Comparison of ENCODE assay signal across 12 cellular contexts in the genomic region with DNA sequence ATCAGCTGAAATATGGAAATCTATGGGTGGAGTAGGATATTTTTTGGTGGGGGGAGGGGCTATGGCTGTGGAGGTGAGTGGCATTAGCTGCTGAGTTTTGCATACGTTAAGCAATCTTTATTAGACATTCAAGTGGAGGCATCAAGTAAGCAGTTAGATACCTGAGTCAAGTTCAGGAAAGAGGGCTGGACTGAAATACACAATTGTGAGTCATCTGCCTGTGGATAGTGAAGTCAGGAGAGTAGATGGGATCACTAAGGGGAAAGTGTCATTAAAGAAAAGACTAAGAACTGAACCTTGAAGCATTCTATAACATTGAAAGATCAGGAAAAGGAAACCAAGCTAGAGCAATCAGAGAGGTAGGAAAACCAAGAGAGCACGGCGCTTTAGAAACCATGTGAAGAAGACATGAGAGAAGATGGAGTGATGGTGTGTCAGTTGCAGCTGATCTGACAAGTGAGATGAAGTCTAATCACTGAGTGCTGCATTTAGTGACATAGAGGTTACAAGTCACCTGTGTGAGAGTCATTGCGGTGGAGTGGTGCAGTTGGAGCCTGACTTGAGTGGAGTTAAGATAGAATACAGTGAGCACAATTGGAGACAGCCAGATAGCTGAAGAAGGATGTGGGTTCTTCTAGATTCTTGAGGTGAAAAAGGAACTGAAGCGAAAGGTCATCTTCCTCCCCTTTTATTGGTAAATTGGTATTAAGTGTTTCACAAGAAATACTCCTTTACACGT.
DNase-seq lines count a peak whose midpoint lies in the region; ATAC-seq, FAIRE-seq and TF ChIP-seq lines count a peak whose summit lies in the region.
"Had no signal": no experiment of that assay in that cellular context is flagged by ENCODE, and none has a peak within 500 bp of the region (broad histone marks: within the 10 kb centered on the region; RNA-seq: fewer than 3 reads in every experiment).

No MANE protein-coding gene starts in this region.

- H3K9me3 ChIP-seq in small intestine (ENCODE audit: control insufficient read depth, low read depth), result no peaks in the 10 kb centered on the region
- H3K9me3 ChIP-seq in gastroesophageal sphincter, result no peaks in the 10 kb centered on the region
- H3K9me3 ChIP-seq: A549, suprapubic skin had no signal

- TF ChIP-seq EP300 in gastroesophageal sphincter (IDR thresholded peaks at IDR 0.05), result no peak

- H3K36me3 ChIP-seq in small intestine (ENCODE audit: control insufficient read depth in 2 of 2, insufficient read depth in 2 of 2, low read length in 2 of 2) (no peaks in the 10 kb centered on the region), gastroesophageal sphincter (no peaks in the 10 kb centered on the region)
- H3K36me3 ChIP-seq: suprapubic skin had no signal

- H3K27ac ChIP-seq in small intestine (ENCODE audit: low read depth in 1 of 2, low read length in 1 of 2), result no peak overlapping the region
- no peak overlapping the region for H3K27ac ChIP-seq in gastroesophageal sphincter
- H3K27ac ChIP-seq: A549, suprapubic skin had no signal

- H3K36me3 Mint-ChIP-seq in activated CD4-positive, alpha-beta T cell treated with anti-CD3 and anti-CD28 coated beads for 36 hours (ENCODE audit: low read depth), result no peaks in the 10 kb centered on the region
- H3K36me3 Mint-ChIP-seq in activated CD4-positive, alpha-beta T cell treated with anti-CD3 and anti-CD28 coated beads, Interleukin-2, amount 10 ng/mL, durations not matched to agents 7 days and 5 days (ENCODE audit: low read depth), result no peaks in the 10 kb centered on the region
- H3K36me3 Mint-ChIP-seq in CD14-positive monocyte, result peaks cover under 1 to 4% of the 10 kb centered on the region in 2 donors

- peak; percentile 57 for ATAC-seq in activated CD4-positive, alpha-beta T cell treated with anti-CD3 and anti-CD28 coated beads for 36 hours
- ATAC-seq in HG02623 (IDR thresholded peaks at IDR 0.05; ENCODE audit: unreplicated experiment) (peak; percentile 83), HG03571 (IDR thresholded peaks at IDR 0.05; ENCODE audit: unreplicated experiment) (peak; percentile 84), gastroesophageal sphincter (no peak)
- ATAC-seq: A549 had no signal

- peak; percentile 14 for DNase-seq in activated CD4-positive, alpha-beta T cell treated with anti-CD3 and anti-CD28 coated beads for 36 hours
- no peak for DNase-seq in activated CD4-positive, alpha-beta T cell treated with anti-CD3 and anti-CD28 coated beads, Interleukin-2, amount 10 ng/mL, durations not matched to agents 7 days and 5 days
- peak; percentile 24 for DNase-seq in small intestine
- DNase-seq in stimulated activated CD4-positive, alpha-beta T cell treated with anti-CD3 and anti-CD28 coated beads, Interleukin-12 subunit alpha, Interleukin-12 subunit beta, amount 100 ng/mL, for 4 hours, result no peak
- DNase-seq in CD14-positive monocyte (ENCODE audit: low spot score), result no peak
- DNase-seq: NCI-H69, T1000 had no signal

- intact Hi-C loops in activated CD4-positive, alpha-beta T cell treated with anti-CD3 and anti-CD28 coated beads for 36 hours (cut with DNase I, micrococcal nuclease), result no loop called here
- intact Hi-C loops in CD14-positive monocyte (cut with micrococcal nuclease), result no loop called here

- TF ChIP-seq POLR2A in gastroesophageal sphincter (IDR thresholded peaks at IDR 0.05), result no peak

- POLR2A ChIA-PET in activated CD4-positive, alpha-beta T cell treated with anti-CD3 and anti-CD28 coated beads for 36 hours (lab: Charles Lee), result interaction anchor here (0.7 kb wide), 1 partner anchor 182 kb away, joined by 5 read pairs; no protein-coding TSS in a partner anchor
- POLR2A ChIA-PET in activated CD4-positive, alpha-beta T cell treated with anti-CD3 and anti-CD28 coated beads, Interleukin-2, amount 10 ng/mL, durations not matched to agents 7 days and 5 days (lab: Charles Lee), result no interaction called here

- no peak for FAIRE-seq in small intestine (lab: Jason Lieb, UNC)
- FAIRE-seq: A549 had no signal

- H3K9me3 Mint-ChIP-seq in activated CD4-positive, alpha-beta T cell treated with anti-CD3 and anti-CD28 coated beads for 36 hours (ENCODE audit: low read depth), result no peaks in the 10 kb centered on the region
- H3K9me3 Mint-ChIP-seq in activated CD4-positive, alpha-beta T cell treated with anti-CD3 and anti-CD28 coated beads, Interleukin-2, amount 10 ng/mL, durations not matched to agents 7 days and 5 days, result no peaks in the 10 kb centered on the region
- no peaks in the 10 kb centered on the region for H3K9me3 Mint-ChIP-seq in CD14-positive monocyte

- H3K4me1 ChIP-seq in small intestine (ENCODE audit: control insufficient read depth in 2 of 2, insufficient read depth in 1 of 2, low read depth in 1 of 2, low read length in 1 of 2) (no peaks in the 10 kb centered on the region), gastroesophageal sphincter (no peaks in the 10 kb centered on the region)
- H3K4me1 ChIP-seq: A549, suprapubic skin had no signal

- H3K27me3 ChIP-seq in small intestine (ENCODE audit: control insufficient read depth in 2 of 2, insufficient read depth in 2 of 2, low read length in 2 of 2) (no peaks in the 10 kb centered on the region), gastroesophageal sphincter (no peaks in the 10 kb centered on the region)
- H3K27me3 ChIP-seq: suprapubic skin had no signal

- TF ChIP-seq CTCF in CD14-positive monocyte (IDR thresholded peaks at IDR 0.05) (no peak), gastroesophageal sphincter (IDR thresholded peaks at IDR 0.05) (no peak)

- H3K4me3 ChIP-seq in small intestine (ENCODE audit: low read depth in 1 of 2, low read length in 2 of 2) (no peak overlapping the region), gastroesophageal sphincter (no peak overlapping the region)
- H3K4me3 ChIP-seq: A549, suprapubic skin had no signal

- H3K4me3 Mint-ChIP-seq in activated CD4-positive, alpha-beta T cell treated with anti-CD3 and anti-CD28 coated beads for 36 hours, result no peak overlapping the region
- H3K4me3 Mint-ChIP-seq in activated CD4-positive, alpha-beta T cell treated with anti-CD3 and anti-CD28 coated beads, Interleukin-2, amount 10 ng/mL, durations not matched to agents 7 days and 5 days, result no peak overlapping the region
- H3K4me3 Mint-ChIP-seq in CD14-positive monocyte, result no peak overlapping the region

- H3K4me1 Mint-ChIP-seq in activated CD4-positive, alpha-beta T cell treated with anti-CD3 and anti-CD28 coated beads for 36 hours, result peaks cover 3% of the 10 kb centered on the region
- peaks cover 7% of the 10 kb centered on the region for H3K4me1 Mint-ChIP-seq in activated CD4-positive, alpha-beta T cell treated with anti-CD3 and anti-CD28 coated beads, Interleukin-2, amount 10 ng/mL, durations not matched to agents 7 days and 5 days
- no peaks in the 10 kb centered on the region for H3K4me1 Mint-ChIP-seq in CD14-positive monocyte

- CTCF ChIA-PET in activated CD4-positive, alpha-beta T cell treated with anti-CD3 and anti-CD28 coated beads for 36 hours (lab: Charles Lee), result interaction anchor here (0.6 to 1.6 kb wide), 3 partner anchors 10 to 19 kb away, joined by 3 to 4 read pairs (median 4); no protein-coding TSS in a partner anchor
- CTCF ChIA-PET in activated CD4-positive, alpha-beta T cell treated with anti-CD3 and anti-CD28 coated beads, Interleukin-2, amount 10 ng/mL, durations not matched to agents 7 days and 5 days (lab: Charles Lee), result no interaction called here

- no peak overlapping the region for H3K27ac Mint-ChIP-seq in activated CD4-positive, alpha-beta T cell treated with anti-CD3 and anti-CD28 coated beads for 36 hours
- no peak overlapping the region for H3K27ac Mint-ChIP-seq in activated CD4-positive, alpha-beta T cell treated with anti-CD3 and anti-CD28 coated beads, Interleukin-2, amount 10 ng/mL, durations not matched to agents 7 days and 5 days
- H3K27ac Mint-ChIP-seq in CD14-positive monocyte, result no peak overlapping the region

- 81 to 84% (median 82%) methylated on average over 6 of the region's 6 CpGs for WGBS in small intestine, 3 donors
- WGBS in gastroesophageal sphincter (ENCODE audit: low coverage in 1 of 2), 2 donors, result 88 to 89% methylated on average over 4 to 6 of the region's 6 CpGs

- peaks cover 5% of the 10 kb centered on the region for H3K27me3 Mint-ChIP-seq in activated CD4-positive, alpha-beta T cell treated with anti-CD3 and anti-CD28 coated beads for 36 hours
- peaks cover 5% of the 10 kb centered on the region for H3K27me3 Mint-ChIP-seq in activated CD4-positive, alpha-beta T cell treated with anti-CD3 and anti-CD28 coated beads, Interleukin-2, amount 10 ng/mL, durations not matched to agents 7 days and 5 days
- peaks cover 0 to 1% (median 0%) of the 10 kb centered on the region in 3 donors for H3K27me3 Mint-ChIP-seq in CD14-positive monocyte (ENCODE audit: low read depth in 3 of 3)

Comparison
In these comparisons a context has a peak if more than half of its experiments do, and no peak if none do; other contexts are left out.
1. DNase-seq: peak in activated CD4-positive, alpha-beta T cell treated with anti-CD3 and anti-CD28 coated beads for 36 hours (single experiment) and small intestine (single experiment); none in activated CD4-positive, alpha-beta T cell treated with anti-CD3 and anti-CD28 coated beads, Interleukin-2, amount 10 ng/mL, durations not matched to agents 7 days and 5 days (single experiment), stimulated activated CD4-positive, alpha-beta T cell treated with anti-CD3 and anti-CD28 coated beads, Interleukin-12 subunit alpha, Interleukin-12 subunit beta, amount 100 ng/mL, for 4 hours (single experiment) and CD14-positive monocyte (single experiment).